ENCODE assay signal across 27 cellular contexts in the genomic region with DNA sequence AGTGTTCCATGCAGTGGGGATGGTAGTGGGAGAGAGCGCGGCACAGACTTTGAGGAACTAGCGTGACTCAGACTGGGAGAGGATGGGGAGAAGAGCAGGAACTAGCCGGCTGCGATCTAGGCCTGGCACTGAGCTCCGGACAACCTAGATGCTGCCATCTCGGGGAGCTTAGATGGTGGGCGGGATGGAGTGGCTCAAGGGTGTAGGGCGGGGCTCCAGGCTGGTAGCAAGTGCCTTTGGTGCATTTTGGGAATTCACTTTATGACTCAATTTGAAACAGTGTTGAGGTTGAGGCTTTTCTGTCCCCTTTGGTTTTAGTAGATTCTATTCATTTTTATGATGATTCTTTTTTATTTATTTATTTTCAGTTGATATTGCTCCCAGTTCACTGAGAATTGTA.
"Had no signal": no experiment of that assay in that cellular context is flagged by ENCODE, and none has a peak within 500 bp of the region (broad histone marks: within the 10 kb centered on the region; RNA-seq: fewer than 3 reads in every experiment).

No MANE protein-coding gene starts in this region.

- H3K27ac Mint-ChIP-seq: activated CD4-positive, alpha-beta T cell treated with anti-CD3 and anti-CD28 coated beads for 36 hours; activated CD4-positive, alpha-beta T cell treated with anti-CD3 and anti-CD28 coated beads, Interleukin-2, amount 10 ng/mL, durations not matched to agents 7 days and 5 days; activated CD8-positive, alpha-beta T cell treated with anti-CD3 and anti-CD28 coated beads, Interleukin-2, amount 10 ng/mL, durations not matched to agents 7 days and 5 days; activated naive CD4-positive, alpha-beta T cell treated with anti-CD3 and anti-CD28 coated beads for 36 hours; activated naive CD4-positive, alpha-beta T cell treated with anti-CD3 and anti-CD28 coated beads, Interleukin-2, amount 50 U/mL, for 72 hours; activated T-cell treated with anti-CD3 and anti-CD28 coated beads, Interleukin-2, amount 50 U/mL, for 24 hours; activated T-helper 2 cell treated with anti-CD3 and anti-CD28 coated beads, Interferon-gamma antibody, Interleukin-2, Interleukin-4, amounts not matched to agents 10 μg/mL and 5 μg/mL and 100 μg/mL, durations not matched to agents 14 hours and 24 hours and 36 hours had no signal

- H3K27me3 Mint-ChIP-seq: activated CD4-positive, alpha-beta T cell treated with anti-CD3 and anti-CD28 coated beads, Interleukin-2, amount 10 ng/mL, durations not matched to agents 7 days and 5 days had no signal

- DNase-seq: activated CD4-positive, alpha-beta T cell treated with anti-CD3 and anti-CD28 coated beads for 36 hours; activated CD4-positive, alpha-beta T cell treated with anti-CD3 and anti-CD28 coated beads, Interleukin-2, amount 10 ng/mL, durations not matched to agents 7 days and 5 days; activated CD4-positive, alpha-beta T cell treated with anti-CD3 and anti-CD28 coated beads, Interleukin-2, amount 50 U/mL, for 48 hours; activated CD8-positive, alpha-beta T cell treated with anti-CD3 and anti-CD28 coated beads, Interleukin-2, amount 10 ng/mL, durations not matched to agents 7 days and 5 days; activated gamma-delta T cell; activated naive CD4-positive, alpha-beta T cell treated with anti-CD3 and anti-CD28 coated beads for 36 hours; activated T-cell treated with anti-CD3 and anti-CD28 coated beads, Interleukin-2, amount 50 U/mL, for 24 hours; anterior cingulate cortex; caudate nucleus; NCI-H1092; NCI-H1436 treated with DMSO at 0.1 percent for 48 hours; NCI-H1694 treated with DMSO at 0.1 percent for 48 hours; NCI-H2029; NCI-H345; NCI-H524 treated with DMSO at 0.1 percent for 48 hours; SHP77; SJCRH30; T1000 had no signal

- H3K4me3 Mint-ChIP-seq: activated CD4-positive, alpha-beta T cell treated with anti-CD3 and anti-CD28 coated beads for 36 hours; activated CD4-positive, alpha-beta T cell treated with anti-CD3 and anti-CD28 coated beads, Interleukin-2, amount 10 ng/mL, durations not matched to agents 7 days and 5 days; activated CD8-positive, alpha-beta T cell treated with anti-CD3 and anti-CD28 coated beads, Interleukin-2, amount 10 ng/mL, durations not matched to agents 7 days and 5 days; activated naive CD4-positive, alpha-beta T cell treated with anti-CD3 and anti-CD28 coated beads for 36 hours; activated T-cell treated with anti-CD3 and anti-CD28 coated beads, Interleukin-2, amount 50 U/mL, for 24 hours; brain had no signal

- H3K4me1 ChIP-seq: SJCRH30 had no signal

- H3K4me3 ChIP-seq: K562, SJCRH30, SK-N-MC had no signal

- H3K36me3 ChIP-seq: SJCRH30 had no signal

- H3K36me3 Mint-ChIP-seq: activated naive CD4-positive, alpha-beta T cell treated with anti-CD3 and anti-CD28 coated beads, Interleukin-2, amount 50 U/mL, for 72 hours; brain had no signal

- H3K4me1 Mint-ChIP-seq: activated CD4-positive, alpha-beta T cell treated with anti-CD3 and anti-CD28 coated beads for 36 hours; activated CD4-positive, alpha-beta T cell treated with anti-CD3 and anti-CD28 coated beads, Interleukin-2, amount 10 ng/mL, durations not matched to agents 7 days and 5 days; brain had no signal

- FAIRE-seq: bronchial epithelial cell, K562, TTC549 had no signal

- H3K9me3 ChIP-seq: SJCRH30 had no signal

- H3K27me3 ChIP-seq: SJCRH30 had no signal

- H3K9me3 Mint-ChIP-seq: activated CD4-positive, alpha-beta T cell treated with anti-CD3 and anti-CD28 coated beads, Interleukin-2, amount 10 ng/mL, durations not matched to agents 7 days and 5 days; activated naive CD4-positive, alpha-beta T cell treated with anti-CD3 and anti-CD28 coated beads for 36 hours; activated naive CD4-positive, alpha-beta T cell treated with anti-CD3 and anti-CD28 coated beads, Interleukin-2, amount 50 U/mL, for 72 hours; activated T-cell treated with anti-CD3 and anti-CD28 coated beads, Interleukin-2, amount 50 U/mL, for 24 hours; activated T-helper 2 cell treated with anti-CD3 and anti-CD28 coated beads, Interferon-gamma antibody, Interleukin-2, Interleukin-4, amounts not matched to agents 10 μg/mL and 5 μg/mL and 100 μg/mL, durations not matched to agents 14 hours and 24 hours and 36 hours had no signal

- H3K27ac ChIP-seq: SJCRH30, SK-N-MC had no signal

- ATAC-seq: activated CD4-positive, alpha-beta T cell treated with anti-CD3 and anti-CD28 coated beads for 36 hours; activated CD4-positive, CD25-positive, alpha-beta regulatory T cell treated with anti-CD3 and anti-CD28 coated beads, Interleukin-2, amount 50 U/mL, for 24 hours; activated CD8-positive, alpha-beta T cell treated with anti-CD3 and anti-CD28 coated beads, Interleukin-2, amount 10 ng/mL, durations not matched to agents 7 days and 5 days; activated naive CD4-positive, alpha-beta T cell treated with anti-CD3 and anti-CD28 coated beads, Interleukin-2, amount 50 U/mL, for 72 hours; K562; Panc1 had no signal
